14 cellular contexts compared by ENCODE assay signal in genomic region chr1:203031467-203031866, GRCh38. TPM values are rescaled to one million over a fixed set of nuclear protein-coding genes. Genes with fewer than 3 reads are reported as not detected.
DNase-seq lines count a peak whose midpoint lies in the region; ATAC-seq and TF ChIP-seq lines count a peak whose summit lies in the region.
"Had no signal": no experiment of that assay in that cellular context is flagged by ENCODE, and none has a peak within 500 bp of the region (broad histone marks: within the 10 kb centered on the region; RNA-seq: fewer than 3 reads in every experiment).

No MANE protein-coding gene starts in this region.

- ATAC-seq in sciatic nerve, result no peak
- ATAC-seq: naive thymus-derived CD4-positive, alpha-beta T cell; WTC11 had no signal

- H3K4me3 Mint-ChIP-seq in neural progenitor cell, result no peak overlapping the region
- H3K4me3 Mint-ChIP-seq: activated T-cell treated with anti-CD3 and anti-CD28 coated beads, Interleukin-2, amount 50 U/mL, for 24 hours; WTC11 had no signal

- H3K4me2 ChIP-seq in Loucy (ENCODE audit: low read depth, low read length, poor library complexity, severe bottlenecking) (no peak overlapping the region), neural progenitor cell (no peak overlapping the region)

- H3K27ac ChIP-seq in neural progenitor cell, result no peak overlapping the region
- H3K27ac ChIP-seq: tibial nerve had no signal

- intact Hi-C loops in sciatic nerve (cut with DNase I), result no loop called here

- no peaks in the 10 kb centered on the region for H3K9me3 Mint-ChIP-seq in neural progenitor cell
- H3K9me3 Mint-ChIP-seq: activated T-cell treated with anti-CD3 and anti-CD28 coated beads, Interleukin-2, amount 50 U/mL, for 24 hours; naive thymus-derived CD4-positive, alpha-beta T cell; WTC11 had no signal

- no peaks in the 10 kb centered on the region for H3F3A ChIP-seq in Loucy (ENCODE audit: low read depth)
- H3F3A ChIP-seq in neural progenitor cell (ENCODE audit: low read depth), result no peaks in the 10 kb centered on the region

- peaks cover 29% of the 10 kb centered on the region for H3K4me1 Mint-ChIP-seq in neural progenitor cell

- H3K27ac Mint-ChIP-seq in neural progenitor cell, result no peak overlapping the region
- H3K27ac Mint-ChIP-seq: activated T-cell treated with anti-CD3 and anti-CD28 coated beads, Interleukin-2, amount 50 U/mL, for 24 hours; naive thymus-derived CD4-positive, alpha-beta T cell; WTC11 had no signal

- H3K4me3 ChIP-seq in Loucy (ENCODE audit: low read length, poor library complexity, severe bottlenecking) (no peak overlapping the region), neural progenitor cell (no peak overlapping the region)
- H3K4me3 ChIP-seq: tibial nerve had no signal

- H3K36me3 Mint-ChIP-seq in neural progenitor cell, result peaks cover 2% of the 10 kb centered on the region
- H3K36me3 Mint-ChIP-seq: WTC11 had no signal

- peak; percentile 44 for DNase-seq in NCI-H1694 (lab: John Stamatoyannopoulos, UW)
- no peak for DNase-seq in NCI-H1694 treated with DMSO at 0.1 percent for 48 hours (lab: John Stamatoyannopoulos, UW)
- DNase-seq in cerebellum (ENCODE audit: low spot score), result peak; percentile 35
- DNase-seq in neural progenitor cell (ENCODE audit: low spot score), result no peak
- no peak for DNase-seq in sciatic nerve (ENCODE audit: low spot score)
- no peak for DNase-seq in T1000 (lab: John Stamatoyannopoulos, UW)
- no peak for DNase-seq in COLO668 (lab: John Stamatoyannopoulos, UW; ENCODE audit: unreplicated experiment)
- DNase-seq: activated T-cell treated with anti-CD3 and anti-CD28 coated beads, Interleukin-2, amount 50 U/mL, for 24 hours; naive thymus-derived CD4-positive, alpha-beta T cell had no signal

- no peaks in the 10 kb centered on the region for H3K79me2 ChIP-seq in Loucy (ENCODE audit: insufficient read depth, low read length)
- H3K79me2 ChIP-seq in neural progenitor cell (ENCODE audit: low read depth), result no peaks in the 10 kb centered on the region

- H3K9ac ChIP-seq in Loucy (ENCODE audit: low read depth, low read length, poor library complexity, severe bottlenecking) (no peak overlapping the region), neural progenitor cell (no peak overlapping the region)

- H3K27me3 Mint-ChIP-seq in neural progenitor cell (ENCODE audit: insufficient read depth, low read depth), result peaks cover 11% of the 10 kb centered on the region

- H3K9me3 ChIP-seq in Loucy (ENCODE audit: insufficient read depth, low read depth, low read length) (no peaks in the 10 kb centered on the region), neural progenitor cell (ENCODE audit: low read depth) (no peaks in the 10 kb centered on the region)
- H3K9me3 ChIP-seq: tibial nerve had no signal

- H3K36me3 ChIP-seq in Loucy (ENCODE audit: insufficient read depth, low read length) (no peaks in the 10 kb centered on the region), neural progenitor cell (no peaks in the 10 kb centered on the region)
- H3K36me3 ChIP-seq: tibial nerve had no signal

- no peaks in the 10 kb centered on the region for H3K9me2 ChIP-seq in Loucy (replicated peaks; ENCODE audit: low read depth, low read length)

- H3K27me3 ChIP-seq in Loucy (ENCODE audit: insufficient read depth, low read length, poor library complexity, severe bottlenecking) (no peaks in the 10 kb centered on the region), neural progenitor cell (peaks cover 30% of the 10 kb centered on the region)
- H3K27me3 ChIP-seq: tibial nerve had no signal

- no peaks in the 10 kb centered on the region for H3K4me1 ChIP-seq in Loucy (ENCODE audit: insufficient read depth, low read length, poor library complexity, severe bottlenecking)
- H3K4me1 ChIP-seq in neural progenitor cell, result peaks cover 11% of the 10 kb centered on the region

- TF ChIP-seq CTCF in Loucy (conservative IDR thresholded peaks at IDR 0.05; ENCODE audit: low read length), result peak; percentile 92
- TF ChIP-seq CTCF in neural progenitor cell (IDR thresholded peaks at IDR 0.05), result peak; percentile 57

- no peak overlapping the region for H2AFZ ChIP-seq in Loucy (ENCODE audit: low read length)
- no peak overlapping the region for H2AFZ ChIP-seq in neural progenitor cell (replicated peaks)

- no peaks in the 10 kb centered on the region for H4K20me1 ChIP-seq in Loucy (ENCODE audit: insufficient read depth, low read length, poor library complexity, severe bottlenecking)
- peaks cover 17% of the 10 kb centered on the region for H4K20me1 ChIP-seq in neural progenitor cell (ENCODE audit: low read depth)

RNA-seq across cellular contexts. Expression of gene PPFIA4, which starts 5.2 kb away (rescaled TPM):
- 47.6 TPM for total RNA-seq in cerebellum
- 21.5 and 23.5 TPM in 2 replicates for total RNA-seq in neural progenitor cell (ENCODE audit: low replicate concordance)
- total RNA-seq in sciatic nerve, result 3.1 TPM

RNA-seq across cellular contexts. Expression of gene TMEM183A, which starts 24.3 kb away (rescaled TPM):
- total RNA-seq in cerebellum (71.2 TPM), neural progenitor cell (ENCODE audit: low replicate concordance) (92.4 and 111 TPM in 2 replicates), sciatic nerve (40.3 TPM)

RNA-seq across cellular contexts. Expression of gene MYOG, which starts 54.3 kb away (rescaled TPM):
- total RNA-seq in cerebellum (not detected), neural progenitor cell (ENCODE audit: low replicate concordance) (not detected in 2 replicates), sciatic nerve (not detected)
- total RNA-seq: A172; epithelial cell of proximal tubule; naive thymus-derived CD4-positive, alpha-beta T cell; tibial nerve; WTC11 had no signal

Comparison
In these comparisons a context has a peak if more than half of its experiments do, and no peak if none do; other contexts are left out.
1. DNase-seq: peak in NCI-H1694 (single experiment) and cerebellum (single experiment); none in NCI-H1694 treated with DMSO at 0.1 percent for 48 hours (single experiment), neural progenitor cell (single experiment), sciatic nerve (single experiment), T1000 (single experiment) and COLO668 (single experiment).